ENCODE assay signal across 21 cellular contexts in the genomic region with DNA sequence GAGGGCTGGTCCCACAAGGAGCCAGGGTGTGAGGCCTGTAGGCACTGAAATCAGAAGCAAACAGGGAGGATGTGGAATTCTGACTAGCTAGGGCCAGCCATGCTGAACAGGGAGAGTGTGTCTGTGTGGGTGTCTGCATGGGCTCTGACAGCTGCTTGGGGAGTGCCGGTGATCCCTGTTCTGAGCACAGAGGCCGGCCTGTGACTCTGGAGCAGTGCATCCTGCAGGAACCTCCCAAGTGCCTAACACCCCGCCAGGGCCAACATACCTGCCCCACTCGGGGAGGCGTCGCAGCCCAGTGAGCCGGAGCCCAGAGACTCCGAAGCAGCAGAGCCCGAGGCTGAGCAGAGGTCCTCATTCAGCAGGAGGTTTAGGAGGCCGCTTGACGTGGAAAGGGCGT.
"Had no signal": no experiment of that assay in that cellular context is flagged by ENCODE, and none has a peak within 500 bp of the region (broad histone marks: within the 10 kb centered on the region; RNA-seq: fewer than 3 reads in every experiment).

No MANE protein-coding gene starts in this region.

- H3K27me3 ChIP-seq: esophagus muscularis mucosa, gastroesophageal sphincter, stomach, transverse colon had no signal

- H3K27me3 Mint-ChIP-seq: dendritic cell treated with granulocyte-macrophage colony-stimulating factor and Interleukin-4, amounts not matched to agents 40 ng/mL and 50 ng/mL, for 4 days; effector memory CD8-positive, alpha-beta T cell had no signal

- H3K4me1 ChIP-seq: esophagus muscularis mucosa, gastroesophageal sphincter, parathyroid adenoma, transverse colon had no signal

- H3K27ac Mint-ChIP-seq: dendritic cell treated with granulocyte-macrophage colony-stimulating factor and Interleukin-4, amounts not matched to agents 40 ng/mL and 50 ng/mL, for 4 days; effector memory CD8-positive, alpha-beta T cell; immature natural killer cell; natural killer cell had no signal

- H3K9me3 ChIP-seq: esophagus muscularis mucosa, gastroesophageal sphincter, psoas muscle, stomach, thoracic aorta, transverse colon had no signal

- H3K9ac ChIP-seq: parathyroid adenoma had no signal

- ATAC-seq: effector memory CD8-positive, alpha-beta T cell; gastroesophageal sphincter; left colon; psoas muscle; sciatic nerve had no signal

- H3K79me2 ChIP-seq: parathyroid adenoma had no signal

- H3K4me3 Mint-ChIP-seq: dendritic cell treated with granulocyte-macrophage colony-stimulating factor and Interleukin-4, amounts not matched to agents 40 ng/mL and 50 ng/mL, for 4 days; effector memory CD8-positive, alpha-beta T cell; immature natural killer cell; natural killer cell had no signal

- DNase-seq: effector memory CD8-positive, alpha-beta T cell; foreskin fibroblast; immature natural killer cell; left colon; mammary epithelial cell; natural killer cell; occipital lobe; psoas muscle; stimulated activated CD4-positive, alpha-beta T cell treated with anti-CD3 and anti-CD28 coated beads, Interleukin-12 subunit alpha, Interleukin-12 subunit beta, amount 100 ng/mL, for 4 hours; stimulated activated naive CD4-positive, alpha-beta T cell; stomach; substantia nigra; transverse colon had no signal

- H3K4me3 ChIP-seq: esophagus muscularis mucosa, gastroesophageal sphincter, psoas muscle, skin epidermis, stomach, thoracic aorta, transverse colon had no signal

- H2AFZ ChIP-seq: parathyroid adenoma had no signal

- H3K9me3 Mint-ChIP-seq: dendritic cell treated with granulocyte-macrophage colony-stimulating factor and Interleukin-4, amounts not matched to agents 40 ng/mL and 50 ng/mL, for 4 days; effector memory CD8-positive, alpha-beta T cell; immature natural killer cell; natural killer cell had no signal

- H3K27ac ChIP-seq: epithelial cell of prostate, esophagus muscularis mucosa, gastroesophageal sphincter, parathyroid adenoma, psoas muscle, skin epidermis, stomach, thoracic aorta, transverse colon had no signal

- H3K4me1 Mint-ChIP-seq: natural killer cell had no signal
